Comparison of ENCODE assay signal across 8 cellular contexts in the genomic region with DNA sequence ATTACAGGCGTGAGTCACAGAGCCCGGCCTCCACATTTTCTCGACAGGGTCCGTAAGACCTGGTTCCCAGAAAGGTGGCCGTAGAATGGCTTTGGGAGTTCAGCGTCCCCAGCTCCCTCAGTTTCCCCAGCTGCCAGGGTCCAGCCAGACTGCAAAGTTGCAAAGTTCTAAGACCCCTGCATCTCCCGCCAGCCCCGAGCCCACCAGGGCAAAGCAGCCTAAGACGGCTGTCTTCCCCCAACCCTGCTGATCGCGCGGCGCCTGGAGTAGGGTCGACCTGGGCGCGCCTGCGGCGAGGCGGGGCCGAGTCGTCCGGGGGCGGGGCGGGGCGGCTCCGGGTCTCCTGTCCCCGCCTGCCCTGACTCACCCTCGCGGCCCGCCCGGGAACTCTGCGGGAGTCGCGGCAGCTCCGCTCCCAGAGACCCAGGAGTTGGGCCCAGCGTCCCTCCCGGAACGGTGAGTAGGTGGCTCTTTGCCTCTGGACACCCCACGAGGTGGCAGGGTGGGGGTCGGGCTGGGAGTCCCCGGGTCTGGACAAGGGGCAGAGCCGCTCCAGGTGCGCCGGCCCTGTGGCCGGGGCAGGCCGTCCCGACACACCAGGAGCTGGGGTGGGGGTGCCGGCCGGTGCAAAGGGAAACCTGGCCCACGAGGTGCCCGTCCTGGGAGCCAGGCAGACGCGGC. TPM values are rescaled to one million over a fixed set of nuclear protein-coding genes. Genes with fewer than 3 reads are reported as not detected.
DNase-seq lines count a peak whose midpoint lies in the region; ATAC-seq, FAIRE-seq and TF ChIP-seq lines count a peak whose summit lies in the region.

A gene (plus strand): TSS at position 366 of the 681 bp plus-strand sequence. CDS start 7,094 bp downstream, outside the sequence.

- H3K36me3 ChIP-seq in A673 (ENCODE audit: insufficient read depth, low read length, poor library complexity, severe bottlenecking) (no peaks in the 10 kb centered on the region), sigmoid colon (no peaks in the 10 kb centered on the region)

- H3K27me3 ChIP-seq in A673 (replicated peaks; ENCODE audit: insufficient read depth, low read depth, low read length, poor library complexity), result no peaks in the 10 kb centered on the region
- H3K27me3 ChIP-seq in sigmoid colon, result peaks cover 13 to 41% (median 18%) of the 10 kb centered on the region in 3 donors

- H3K4me3 ChIP-seq in A673 (ENCODE audit: low read depth, low read length, poor library complexity, severe bottlenecking) (peak within 1 kb of the TSS; percentile 48), sigmoid colon (peak within 1 kb of the TSS in 3 of 4 donors; percentile 11 to 31 (median 26))

- CTCF ChIA-PET in A673 (lab: Charles Lee), result no interaction called here

- POLR2A ChIA-PET in A673 (lab: Charles Lee; ENCODE audit: low non-redundant PET), result no interaction called here

- intact Hi-C loops in A673 (cut with micrococcal nuclease; ENCODE audit: unreplicated experiment) (no loop called here), left cardiac atrium (cut with DNase I) (no loop called here), sigmoid colon (cut with DNase I) (no loop called here)

- TF ChIP-seq CTCF in A673 (conservative IDR thresholded peaks at IDR 0.05; ENCODE audit: low read depth, low read length) (no peak), sigmoid colon (IDR thresholded peaks at IDR 0.05) (no peak)

- BruUV-seq in A673 (replicated peaks; lab: Mats Ljungman, UMichigan), result no TSS peak

- no peaks in the 10 kb centered on the region for H3K4me1 ChIP-seq in A673 (ENCODE audit: insufficient read depth, low read length, poor library complexity, severe bottlenecking)
- H3K4me1 ChIP-seq in sigmoid colon, result peaks cover 0 to 8% (median 6%) of the 10 kb centered on the region in 4 donors

- 5 to 10% methylated on average over 53 of the region's 53 CpGs for WGBS in sigmoid colon, 2 donors

- no peak within 1 kb of the TSS for H3K27ac ChIP-seq in A673 (ENCODE audit: low read depth, low read length, poor library complexity, severe bottlenecking)
- no peak within 1 kb of the TSS for H3K27ac ChIP-seq in sigmoid colon

- H3K9me3 ChIP-seq in A673 (ENCODE audit: low read depth, low read length, poor library complexity, severe bottlenecking), result no peaks in the 10 kb centered on the region
- H3K9me3 ChIP-seq in sigmoid colon, result no peaks in the 10 kb centered on the region

- ATAC-seq in left cardiac atrium, result peak; percentile 76 to 98
- ATAC-seq in HG02970 (IDR thresholded peaks at IDR 0.05; ENCODE audit: low FRiP score, unreplicated experiment), result no peak
- no peak for ATAC-seq in HG03159 (IDR thresholded peaks at IDR 0.05; ENCODE audit: unreplicated experiment)

- TF ChIP-seq EP300 in sigmoid colon (IDR thresholded peaks at IDR 0.05), result no peak

- FAIRE-seq in HTR-8/SVneo (lab: Jason Lieb, UNC), result peak; percentile 64

- DNase-seq in A673 (ENCODE audit: low spot score), result peak; percentile 62
- peak; percentile 79 for DNase-seq in HTR-8/SVneo (ENCODE audit: insufficient read length, low spot score)
- DNase-seq in activated T-cell treated with anti-CD3 and anti-CD28 coated beads, Interleukin-2, amount 50 U/mL, for 48 hours, result peak; percentile 58 to 72
- peak; percentile 61 for DNase-seq in left cardiac atrium
- DNase-seq in sigmoid colon, result no peak
- no peak for DNase-seq in activated CD4-positive, CD25-positive, alpha-beta regulatory T cell treated with anti-CD3 and anti-CD28 coated beads, Interleukin-2, amount 50 U/mL, for 72 hours

- no peak for TF ChIP-seq POLR2A in sigmoid colon (IDR thresholded peaks at IDR 0.05)

RNA-seq across cellular contexts. Expression of the gene that starts here (rescaled TPM):
- total RNA-seq in A673 (2021), result 0.77 and 0.79 TPM in 2 replicates
- 1 to 10 TPM in 1 of 2 donors, under 1 TPM in 1; 0.88 to 1.7 TPM for total RNA-seq in left cardiac atrium
- not detected for total RNA-seq in sigmoid colon
- 1 to 10 TPM in 2 of 3 donors, under 1 TPM in 1; 0.23 to 1.2 (median 1.2) TPM for polyA plus RNA-seq in sigmoid colon

Comparison
In these comparisons a context has a peak if more than half of its experiments do, and no peak if none do; other contexts are left out.
1. Peak in DNase-seq and H3K4me3 ChIP-seq in A673; RNA of the gene not detected or under 1 TPM.
2. DNase-seq: peak in HTR-8/SVneo (single experiment), activated T-cell treated with anti-CD3 and anti-CD28 coated beads, Interleukin-2, amount 50 U/mL, for 48 hours (2 of 2) and left cardiac atrium (single experiment); none in sigmoid colon (single experiment) and activated CD4-positive, CD25-positive, alpha-beta regulatory T cell treated with anti-CD3 and anti-CD28 coated beads, Interleukin-2, amount 50 U/mL, for 72 hours (single experiment).
3. ATAC-seq: peak in left cardiac atrium (2 of 2); none in HG02970 (single experiment) and HG03159 (single experiment).